ENCODE assay signal across 8 cellular contexts in genomic region chrX:37846934-37847732, GRCh38. TPM values are rescaled to one million over a fixed set of nuclear protein-coding genes. Genes with fewer than 3 reads are reported as not detected.
DNase-seq lines count a peak whose midpoint lies in the region; ATAC-seq lines count a peak whose summit lies in the region.

Gene DYNLT3, minus strand, starts transcription at chrX:37847571. Its CDS starts 61 bp downstream, at chrX:37847510.

- DNase-seq in ACHN = peak; percentile 68
- peak; percentile 80 to 91 for DNase-seq in NCI-H446 (lab: John Stamatoyannopoulos, UW)
- DNase-seq in activated CD4-positive, alpha-beta T cell treated with anti-CD3 and anti-CD28 coated beads, Interleukin-2, amount 10 ng/mL, durations not matched to agents 7 days and 5 days = peak; percentile 77
- DNase-seq in dedifferentiated amniotic fluid mesenchymal stem cell (ENCODE audit: extremely low spot score) = peak; percentile 38
- peak; percentile 86 to 87 for DNase-seq in left colon
- peak; percentile 74 to 77 for DNase-seq in stimulated activated CD4-positive, alpha-beta T cell treated with anti-CD3 and anti-CD28 coated beads, Interleukin-2, amount 100 ng/mL, for 24 hours

- no peaks in the 10 kb centered on the region for H3K9me3 Mint-ChIP-seq in activated CD4-positive, alpha-beta T cell treated with anti-CD3 and anti-CD28 coated beads, Interleukin-2, amount 10 ng/mL, durations not matched to agents 7 days and 5 days

- ATAC-seq in GM18873 (IDR thresholded peaks at IDR 0.05; ENCODE audit: low FRiP score, unreplicated experiment) (peak; percentile 89), HG03135 (IDR thresholded peaks at IDR 0.05; ENCODE audit: unreplicated experiment) (peak; percentile 99), left colon (peak; percentile 100)

- CTCF ChIA-PET in activated CD4-positive, alpha-beta T cell treated with anti-CD3 and anti-CD28 coated beads, Interleukin-2, amount 10 ng/mL, durations not matched to agents 7 days and 5 days (lab: Charles Lee) = interaction anchor here (1.3 kb wide), 1 partner anchor 102 kb away, joined by 7 read pairs; no protein-coding TSS in a partner anchor

- intact Hi-C loops in left colon (cut with DNase I, micrococcal nuclease) = no loop called here

- in situ Hi-C loops in ACHN (cut with HindIII; ENCODE audit: low pct_ligation_motif_present, low pct_unique_long_range_greater_than_20kb, low sequenced_read_pairs) = no loop called here

- no peaks in the 10 kb centered on the region for H3K27me3 Mint-ChIP-seq in activated CD4-positive, alpha-beta T cell treated with anti-CD3 and anti-CD28 coated beads, Interleukin-2, amount 10 ng/mL, durations not matched to agents 7 days and 5 days

- peak within 1 kb of the TSS; percentile 86 for H3K27ac Mint-ChIP-seq in activated CD4-positive, alpha-beta T cell treated with anti-CD3 and anti-CD28 coated beads, Interleukin-2, amount 10 ng/mL, durations not matched to agents 7 days and 5 days

- POLR2A ChIA-PET in activated CD4-positive, alpha-beta T cell treated with anti-CD3 and anti-CD28 coated beads, Interleukin-2, amount 10 ng/mL, durations not matched to agents 7 days and 5 days (lab: Charles Lee) = no interaction called here

- peak within 1 kb of the TSS; percentile 78 for H3K4me3 Mint-ChIP-seq in activated CD4-positive, alpha-beta T cell treated with anti-CD3 and anti-CD28 coated beads, Interleukin-2, amount 10 ng/mL, durations not matched to agents 7 days and 5 days

- H3K4me1 Mint-ChIP-seq in activated CD4-positive, alpha-beta T cell treated with anti-CD3 and anti-CD28 coated beads, Interleukin-2, amount 10 ng/mL, durations not matched to agents 7 days and 5 days = peaks cover 21% of the 10 kb centered on the region

- peaks cover 3% of the 10 kb centered on the region for H3K36me3 Mint-ChIP-seq in activated CD4-positive, alpha-beta T cell treated with anti-CD3 and anti-CD28 coated beads, Interleukin-2, amount 10 ng/mL, durations not matched to agents 7 days and 5 days (ENCODE audit: low read depth)

RNA-seq across cellular contexts. Expression of gene DYNLT3, which starts in this region (rescaled TPM):
- 10 to 100 TPM; 12.7 to 13.1 TPM for total RNA-seq in activated CD4-positive, alpha-beta T cell treated with anti-CD3 and anti-CD28 coated beads, Interleukin-2, amount 10 ng/mL, durations not matched to agents 7 days and 5 days
- 10 to 100 TPM; 21.0 to 22.5 TPM for total RNA-seq in left colon

Comparison
In these comparisons a context has a peak if more than half of its experiments do, and no peak if none do; other contexts are left out.
1. Peak in every context shown above with its lines: DNase-seq and ATAC-seq.